Comparison of ENCODE assay signal across 11 cellular contexts in the genomic region with DNA sequence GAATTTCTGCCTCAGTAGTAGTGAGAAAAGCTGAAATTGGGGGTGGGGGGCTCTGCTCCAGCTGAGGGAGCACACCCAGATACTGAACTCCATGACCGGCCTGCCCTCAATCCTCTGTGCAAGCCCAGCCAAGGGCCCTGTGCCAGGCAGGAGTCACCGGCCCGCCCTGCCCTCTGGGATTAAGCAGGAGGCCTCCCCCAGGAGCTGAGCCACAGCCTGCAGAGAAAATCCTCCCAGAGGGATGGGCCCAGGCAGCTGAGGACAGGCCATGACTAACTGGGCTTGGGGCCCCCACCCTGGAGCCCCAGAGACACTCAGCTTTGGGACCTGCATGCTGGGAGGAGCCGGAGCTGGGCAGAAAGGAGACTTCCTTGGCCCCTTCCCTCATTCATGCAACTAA. TPM values are rescaled to one million over a fixed set of nuclear protein-coding genes. Genes with fewer than 3 reads are reported as not detected.
A peak's percentile ranks its signal among the peaks of the same experiment; 100 is the strongest.
DNase-seq lines count a peak whose midpoint lies in the region; ATAC-seq and TF ChIP-seq lines count a peak whose summit lies in the region.
"Had no signal": no experiment of that assay in that cellular context is flagged by ENCODE, and none has a peak within 500 bp of the region (broad histone marks: within the 10 kb centered on the region; RNA-seq: fewer than 3 reads in every experiment).

No MANE protein-coding gene starts in this region.

- RAD21 ChIA-PET in HCT116 (lab: Charles Lee; ENCODE audit: low non-redundant PET in 1 of 2, low total read pairs in 2 of 2, uncharacterized antibody in 2 of 2, unreplicated experiment in 2 of 2) = no interaction called here

- H3K36me3 Mint-ChIP-seq in naive thymus-derived CD8-positive, alpha-beta T cell = no peaks in the 10 kb centered on the region

- TF ChIP-seq RAD21 in HCT116 (IDR thresholded peaks at IDR 0.05; ENCODE audit: low read depth) = no peak

- H3K4me2 ChIP-seq in HCT116 (ENCODE audit: low read length) = peak overlapping the region; percentile 17; the same call in 1 of the 2 replicates

- no peak for TF ChIP-seq POLR2A in HCT116 (IDR thresholded peaks at IDR 0.05; ENCODE audit: borderline replicate concordance, extremely low read depth, insufficient read depth, insufficient read length)

- H3K27ac Mint-ChIP-seq in naive thymus-derived CD8-positive, alpha-beta T cell = no peak overlapping the region

- ATAC-seq in HCT116 (peak; percentile 70), left cardiac atrium (peak; percentile 9 to 71), HG02623 (IDR thresholded peaks at IDR 0.05; ENCODE audit: unreplicated experiment) (no peak)
- no peak for ATAC-seq in naive thymus-derived CD8-positive, alpha-beta T cell

- POLR2A ChIA-PET in HCT116 (lab: Charles Lee) = no interaction called here
- POLR2A ChIA-PET in naive thymus-derived CD8-positive, alpha-beta T cell (lab: Charles Lee) = no interaction called here

- H3K79me2 ChIP-seq in HCT116 (ENCODE audit: insufficient read depth, low read length) = no peaks in the 10 kb centered on the region

- H3K9me2 ChIP-seq in HCT116 (ENCODE audit: insufficient read depth) = no peaks in the 10 kb centered on the region

- peaks cover 4 to 33% (median 12%) of the 10 kb centered on the region in 5 donors for H3K27me3 Mint-ChIP-seq in naive thymus-derived CD8-positive, alpha-beta T cell

- no peak overlapping the region for H3K9ac ChIP-seq in HCT116 (ENCODE audit: low read length)

- H3K9me3 Mint-ChIP-seq in naive thymus-derived CD8-positive, alpha-beta T cell = no peaks in the 10 kb centered on the region

- DNase-seq in HCT116 (ENCODE audit: low read depth, low spot score) = no peak
- peak; percentile 60 for DNase-seq in astrocyte of the hippocampus (ENCODE audit: low read depth, low spot score)
- DNase-seq in left cardiac atrium = peak; percentile 78
- DNase-seq in stromal cell of bone marrow (ENCODE audit: low read depth) = peak; percentile 40
- DNase-seq in naive thymus-derived CD8-positive, alpha-beta T cell = no peak
- DNase-seq in CD1c-positive myeloid dendritic cell (ENCODE audit: extremely low spot score) = no peak
- DNase-seq in NCI-H748 treated with DMSO at 0.1 percent for 48 hours (lab: John Stamatoyannopoulos, UW) = no peak
- DNase-seq: COR-L47, NCI-H1694, T-helper 9 cell had no signal

- H3K27me3 ChIP-seq in HCT116 (ENCODE audit: insufficient read depth, low read length) = peaks cover 2% of the 10 kb centered on the region; the same call in 1 of the 2 replicates

- peaks cover 0 to 9% of the 10 kb centered on the region in 2 experiments; a peak in 2 of 4 replicates for H3K4me1 ChIP-seq in HCT116 (ENCODE audit: control insufficient read depth in 1 of 2, insufficient read depth in 2 of 2, low read length in 2 of 2)

- H4K20me1 ChIP-seq in HCT116 (ENCODE audit: insufficient read depth) = no peaks in the 10 kb centered on the region

- H2AFZ ChIP-seq in HCT116 (ENCODE audit: low read depth, low read length, poor library complexity, severe bottlenecking) = no peak overlapping the region

- intact Hi-C loops in HCT116 (cut with micrococcal nuclease) (no loop called here), left cardiac atrium (cut with DNase I) (no loop called here)

- H3K9me3 ChIP-seq in HCT116 (ENCODE audit: control insufficient read depth in 1 of 2, insufficient read depth in 1 of 2, low read depth in 1 of 2, low read length in 2 of 2) = no peaks in the 10 kb centered on the region

- H3K4me3 Mint-ChIP-seq in naive thymus-derived CD8-positive, alpha-beta T cell = no peak overlapping the region

- H3K27ac ChIP-seq in HCT116 (ENCODE audit: low read depth, low read length) = no peak overlapping the region

- CTCF ChIA-PET in HCT116 (lab: Charles Lee) = no interaction called here

- H3K4me3 ChIP-seq in HCT116 (replicated peaks in 1 of 2; ENCODE audit: low read depth in 1 of 2, low read length in 2 of 2) = no peak overlapping the region

- peaks cover 0 to 4% (median 0%) of the 10 kb centered on the region in 4 donors for H3K4me1 Mint-ChIP-seq in naive thymus-derived CD8-positive, alpha-beta T cell

- no TSS peak for BruUV-seq in HCT116 (replicated peaks; lab: Mats Ljungman, UMichigan)

- TF ChIP-seq CTCF in HCT116 (IDR thresholded peaks at IDR 0.05 in 2 of 3, conservative IDR thresholded peaks at IDR 0.05 in 1 of 3; ENCODE audit: borderline replicate concordance in 1 of 3, insufficient read depth in 1 of 3, low read depth in 2 of 3, low read length in 2 of 3) = no peak

- H3K36me3 ChIP-seq in HCT116 (ENCODE audit: control insufficient read depth in 1 of 2, insufficient read depth in 2 of 2, low read length in 2 of 2) = no peaks in the 10 kb centered on the region; a peak in 1 of 4 replicates

TF ChIP-seq in HCT116, 20 proteins besides CTCF, POLR2A, EP300 and RAD21 (continues in another document):
- no peak for TF ChIP-seq SIN3A (IDR thresholded peaks at IDR 0.05; ENCODE audit: low read depth)
- no peak for TF ChIP-seq CBX3 (IDR thresholded peaks at IDR 0.05; ENCODE audit: low read depth)
- TF ChIP-seq EZH2 (IDR thresholded peaks at IDR 0.05) = no peak
- TF ChIP-seq, protein P1, sequence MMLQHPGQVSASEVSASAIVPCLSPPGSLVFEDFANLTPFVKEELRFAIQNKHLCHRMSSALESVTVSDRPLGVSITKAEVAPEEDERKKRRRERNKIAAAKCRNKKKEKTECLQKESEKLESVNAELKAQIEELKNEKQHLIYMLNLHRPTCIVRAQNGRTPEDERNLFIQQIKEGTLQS (IDR thresholded peaks at IDR 0.05) = no peak
- TF ChIP-seq YY1 (IDR thresholded peaks at IDR 0.05; ENCODE audit: extremely low read depth, insufficient replicate concordance, low read depth, low read length) = no peak
- TF ChIP-seq, protein P2, sequence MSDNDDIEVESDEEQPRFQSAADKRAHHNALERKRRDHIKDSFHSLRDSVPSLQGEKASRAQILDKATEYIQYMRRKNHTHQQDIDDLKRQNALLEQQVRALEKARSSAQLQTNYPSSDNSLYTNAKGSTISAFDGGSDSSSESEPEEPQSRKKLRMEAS (IDR thresholded peaks at IDR 0.05) = no peak
- TF ChIP-seq EGR1 (IDR thresholded peaks at IDR 0.05; ENCODE audit: low read depth) = no peak
- TF ChIP-seq, protein P3, sequence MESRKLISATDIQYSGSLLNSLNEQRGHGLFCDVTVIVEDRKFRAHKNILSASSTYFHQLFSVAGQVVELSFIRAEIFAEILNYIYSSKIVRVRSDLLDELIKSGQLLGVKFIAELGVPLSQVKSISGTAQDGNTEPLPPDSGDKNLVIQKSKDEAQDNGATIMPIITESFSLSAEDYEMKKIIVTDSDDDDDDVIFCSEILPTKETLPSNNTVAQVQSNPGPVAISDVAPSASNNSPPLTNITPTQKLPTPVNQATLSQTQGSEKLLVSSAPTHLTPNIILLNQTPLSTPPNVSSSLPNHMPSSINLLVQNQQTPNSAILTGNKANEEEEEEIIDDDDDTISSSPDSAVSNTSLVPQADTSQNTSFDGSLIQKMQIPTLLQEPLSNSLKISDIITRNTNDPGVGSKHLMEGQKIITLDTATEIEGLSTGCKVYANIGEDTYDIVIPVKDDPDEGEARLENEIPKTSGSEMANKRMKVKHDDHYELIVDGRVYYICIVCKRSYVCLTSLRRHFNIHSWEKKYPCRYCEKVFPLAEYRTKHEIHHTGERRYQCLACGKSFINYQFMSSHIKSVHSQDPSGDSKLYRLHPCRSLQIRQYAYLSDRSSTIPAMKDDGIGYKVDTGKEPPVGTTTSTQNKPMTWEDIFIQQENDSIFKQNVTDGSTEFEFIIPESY (IDR thresholded peaks at IDR 0.05; ENCODE audit: extremely low read depth, insufficient replicate concordance, low read length) = no peak
- no peak for TF ChIP-seq FOSL1 (IDR thresholded peaks at IDR 0.05; ENCODE audit: low read depth)
- no peak for TF ChIP-seq JUND (IDR thresholded peaks at IDR 0.05)
- no peak for TF ChIP-seq ZNF274 (IDR thresholded peaks at IDR 0.05; ENCODE audit: low read depth, low read length)
- no peak for TF ChIP-seq TCF7L2 (IDR thresholded peaks at IDR 0.05; ENCODE audit: borderline replicate concordance, extremely low read depth, insufficient read depth, insufficient read length)
- no peak for TF ChIP-seq ZFX (IDR thresholded peaks at IDR 0.05)
- TF ChIP-seq CEBPB (IDR thresholded peaks at IDR 0.05; ENCODE audit: low read depth) = no peak
- no peak; the same call in 1 of the 2 replicates for TF ChIP-seq SP1 (IDR thresholded peaks at IDR 0.05; ENCODE audit: low read depth)
- TF ChIP-seq POLR2AphosphoS5 (IDR thresholded peaks at IDR 0.05; ENCODE audit: low read depth, low read length) = no peak
- TF ChIP-seq, protein P4, sequence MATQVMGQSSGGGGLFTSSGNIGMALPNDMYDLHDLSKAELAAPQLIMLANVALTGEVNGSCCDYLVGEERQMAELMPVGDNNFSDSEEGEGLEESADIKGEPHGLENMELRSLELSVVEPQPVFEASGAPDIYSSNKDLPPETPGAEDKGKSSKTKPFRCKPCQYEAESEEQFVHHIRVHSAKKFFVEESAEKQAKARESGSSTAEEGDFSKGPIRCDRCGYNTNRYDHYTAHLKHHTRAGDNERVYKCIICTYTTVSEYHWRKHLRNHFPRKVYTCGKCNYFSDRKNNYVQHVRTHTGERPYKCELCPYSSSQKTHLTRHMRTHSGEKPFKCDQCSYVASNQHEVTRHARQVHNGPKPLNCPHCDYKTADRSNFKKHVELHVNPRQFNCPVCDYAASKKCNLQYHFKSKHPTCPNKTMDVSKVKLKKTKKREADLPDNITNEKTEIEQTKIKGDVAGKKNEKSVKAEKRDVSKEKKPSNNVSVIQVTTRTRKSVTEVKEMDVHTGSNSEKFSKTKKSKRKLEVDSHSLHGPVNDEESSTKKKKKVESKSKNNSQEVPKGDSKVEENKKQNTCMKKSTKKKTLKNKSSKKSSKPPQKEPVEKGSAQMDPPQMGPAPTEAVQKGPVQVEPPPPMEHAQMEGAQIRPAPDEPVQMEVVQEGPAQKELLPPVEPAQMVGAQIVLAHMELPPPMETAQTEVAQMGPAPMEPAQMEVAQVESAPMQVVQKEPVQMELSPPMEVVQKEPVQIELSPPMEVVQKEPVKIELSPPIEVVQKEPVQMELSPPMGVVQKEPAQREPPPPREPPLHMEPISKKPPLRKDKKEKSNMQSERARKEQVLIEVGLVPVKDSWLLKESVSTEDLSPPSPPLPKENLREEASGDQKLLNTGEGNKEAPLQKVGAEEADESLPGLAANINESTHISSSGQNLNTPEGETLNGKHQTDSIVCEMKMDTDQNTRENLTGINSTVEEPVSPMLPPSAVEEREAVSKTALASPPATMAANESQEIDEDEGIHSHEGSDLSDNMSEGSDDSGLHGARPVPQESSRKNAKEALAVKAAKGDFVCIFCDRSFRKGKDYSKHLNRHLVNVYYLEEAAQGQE (IDR thresholded peaks at IDR 0.05; ENCODE audit: low read depth) = no peak
- TF ChIP-seq EZH2phosphoT487 (IDR thresholded peaks at IDR 0.05; ENCODE audit: borderline replicate concordance) = no peak
- TF ChIP-seq SRF (IDR thresholded peaks at IDR 0.05; ENCODE audit: low read depth) = no peak

RNA-seq across cellular contexts. Expression of a gene that starts 48.8 kb away (rescaled TPM):
- total RNA-seq in HCT116 (2021; ENCODE audit: unreplicated experiment) (2.9 TPM), left cardiac atrium (10 to 100 TPM; 12.8 to 13.1 TPM)
- 1.8 and 2.6 TPM in 2 replicates for polyA plus RNA-seq in HCT116 (2012)
- under 1 TPM; 0.22 to 0.39 TPM for total RNA-seq in naive thymus-derived CD8-positive, alpha-beta T cell
- under 1 TPM in 1 of 3 donors, not detected in 2; 0.10 TPM for polyA plus RNA-seq in naive thymus-derived CD8-positive, alpha-beta T cell

Comparison
In these comparisons a context has a peak if more than half of its experiments do, and no peak if none do; other contexts are left out.
1. ATAC-seq: peak in HCT116 (single experiment) and left cardiac atrium (2 of 2); none in naive thymus-derived CD8-positive, alpha-beta T cell (0 of 2) and HG02623 (single experiment).
2. DNase-seq: peak in astrocyte of the hippocampus (single experiment), left cardiac atrium (single experiment) and stromal cell of bone marrow (single experiment); none in HCT116 (single experiment), naive thymus-derived CD8-positive, alpha-beta T cell (0 of 10), CD1c-positive myeloid dendritic cell (single experiment) and NCI-H748 treated with DMSO at 0.1 percent for 48 hours (single experiment).